2 cellular contexts compared by ENCODE assay signal in the genomic region with DNA sequence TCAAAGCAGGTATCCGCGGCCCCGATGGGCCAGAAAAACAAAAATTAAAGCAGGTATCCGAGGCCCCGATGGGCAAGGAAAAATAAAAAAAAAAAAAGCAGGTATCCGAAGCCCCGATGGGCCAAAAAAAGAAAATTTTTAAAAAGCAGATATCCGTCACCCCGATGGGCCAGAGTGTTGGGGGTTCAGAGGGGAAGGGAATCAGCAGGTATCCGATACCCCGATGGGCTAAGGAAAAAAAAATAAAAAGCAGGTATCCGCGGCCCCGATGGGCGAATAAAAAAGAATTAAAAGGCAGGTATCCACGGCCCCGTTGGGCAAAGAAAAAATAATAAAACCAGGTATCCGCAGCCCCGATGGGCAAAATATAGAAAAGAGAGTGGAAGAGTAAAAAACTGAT.
TF ChIP-seq lines count a peak whose summit lies in the region.

No MANE protein-coding gene starts in this region.

TF ChIP-seq in liver, 16 proteins besides CTCF, POLR2A, EP300 and RAD21:
- TF ChIP-seq, protein P1, sequence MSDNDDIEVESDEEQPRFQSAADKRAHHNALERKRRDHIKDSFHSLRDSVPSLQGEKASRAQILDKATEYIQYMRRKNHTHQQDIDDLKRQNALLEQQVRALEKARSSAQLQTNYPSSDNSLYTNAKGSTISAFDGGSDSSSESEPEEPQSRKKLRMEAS (IDR thresholded peaks at IDR 0.05): no peak
- no peak for TF ChIP-seq FOXA2 (IDR thresholded peaks at IDR 0.05)
- TF ChIP-seq YY1 (IDR thresholded peaks at IDR 0.05): no peak
- TF ChIP-seq, protein P2, sequence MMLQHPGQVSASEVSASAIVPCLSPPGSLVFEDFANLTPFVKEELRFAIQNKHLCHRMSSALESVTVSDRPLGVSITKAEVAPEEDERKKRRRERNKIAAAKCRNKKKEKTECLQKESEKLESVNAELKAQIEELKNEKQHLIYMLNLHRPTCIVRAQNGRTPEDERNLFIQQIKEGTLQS (IDR thresholded peaks at IDR 0.05): no peak
- no peak for TF ChIP-seq RXRA (IDR thresholded peaks at IDR 0.05)
- TF ChIP-seq, protein P3, sequence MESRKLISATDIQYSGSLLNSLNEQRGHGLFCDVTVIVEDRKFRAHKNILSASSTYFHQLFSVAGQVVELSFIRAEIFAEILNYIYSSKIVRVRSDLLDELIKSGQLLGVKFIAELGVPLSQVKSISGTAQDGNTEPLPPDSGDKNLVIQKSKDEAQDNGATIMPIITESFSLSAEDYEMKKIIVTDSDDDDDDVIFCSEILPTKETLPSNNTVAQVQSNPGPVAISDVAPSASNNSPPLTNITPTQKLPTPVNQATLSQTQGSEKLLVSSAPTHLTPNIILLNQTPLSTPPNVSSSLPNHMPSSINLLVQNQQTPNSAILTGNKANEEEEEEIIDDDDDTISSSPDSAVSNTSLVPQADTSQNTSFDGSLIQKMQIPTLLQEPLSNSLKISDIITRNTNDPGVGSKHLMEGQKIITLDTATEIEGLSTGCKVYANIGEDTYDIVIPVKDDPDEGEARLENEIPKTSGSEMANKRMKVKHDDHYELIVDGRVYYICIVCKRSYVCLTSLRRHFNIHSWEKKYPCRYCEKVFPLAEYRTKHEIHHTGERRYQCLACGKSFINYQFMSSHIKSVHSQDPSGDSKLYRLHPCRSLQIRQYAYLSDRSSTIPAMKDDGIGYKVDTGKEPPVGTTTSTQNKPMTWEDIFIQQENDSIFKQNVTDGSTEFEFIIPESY (IDR thresholded peaks at IDR 0.05): no peak
- TF ChIP-seq, protein P4, sequence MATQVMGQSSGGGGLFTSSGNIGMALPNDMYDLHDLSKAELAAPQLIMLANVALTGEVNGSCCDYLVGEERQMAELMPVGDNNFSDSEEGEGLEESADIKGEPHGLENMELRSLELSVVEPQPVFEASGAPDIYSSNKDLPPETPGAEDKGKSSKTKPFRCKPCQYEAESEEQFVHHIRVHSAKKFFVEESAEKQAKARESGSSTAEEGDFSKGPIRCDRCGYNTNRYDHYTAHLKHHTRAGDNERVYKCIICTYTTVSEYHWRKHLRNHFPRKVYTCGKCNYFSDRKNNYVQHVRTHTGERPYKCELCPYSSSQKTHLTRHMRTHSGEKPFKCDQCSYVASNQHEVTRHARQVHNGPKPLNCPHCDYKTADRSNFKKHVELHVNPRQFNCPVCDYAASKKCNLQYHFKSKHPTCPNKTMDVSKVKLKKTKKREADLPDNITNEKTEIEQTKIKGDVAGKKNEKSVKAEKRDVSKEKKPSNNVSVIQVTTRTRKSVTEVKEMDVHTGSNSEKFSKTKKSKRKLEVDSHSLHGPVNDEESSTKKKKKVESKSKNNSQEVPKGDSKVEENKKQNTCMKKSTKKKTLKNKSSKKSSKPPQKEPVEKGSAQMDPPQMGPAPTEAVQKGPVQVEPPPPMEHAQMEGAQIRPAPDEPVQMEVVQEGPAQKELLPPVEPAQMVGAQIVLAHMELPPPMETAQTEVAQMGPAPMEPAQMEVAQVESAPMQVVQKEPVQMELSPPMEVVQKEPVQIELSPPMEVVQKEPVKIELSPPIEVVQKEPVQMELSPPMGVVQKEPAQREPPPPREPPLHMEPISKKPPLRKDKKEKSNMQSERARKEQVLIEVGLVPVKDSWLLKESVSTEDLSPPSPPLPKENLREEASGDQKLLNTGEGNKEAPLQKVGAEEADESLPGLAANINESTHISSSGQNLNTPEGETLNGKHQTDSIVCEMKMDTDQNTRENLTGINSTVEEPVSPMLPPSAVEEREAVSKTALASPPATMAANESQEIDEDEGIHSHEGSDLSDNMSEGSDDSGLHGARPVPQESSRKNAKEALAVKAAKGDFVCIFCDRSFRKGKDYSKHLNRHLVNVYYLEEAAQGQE (IDR thresholded peaks at IDR 0.05): no peak
- TF ChIP-seq NR2F2 (IDR thresholded peaks at IDR 0.05): no peak
- TF ChIP-seq TAF1 (conservative IDR thresholded peaks at IDR 0.05): no peak
- no peak for TF ChIP-seq FOXA1 (IDR thresholded peaks at IDR 0.05)
- TF ChIP-seq GABPA (IDR thresholded peaks at IDR 0.05 in 1 of 2, conservative IDR thresholded peaks at IDR 0.05 in 1 of 2): no peak
- no peak for TF ChIP-seq HNF4G (IDR thresholded peaks at IDR 0.05)
- TF ChIP-seq HNF4A (conservative IDR thresholded peaks at IDR 0.05): no peak
- TF ChIP-seq JUND (IDR thresholded peaks at IDR 0.05): no peak
- TF ChIP-seq SP1 (IDR thresholded peaks at IDR 0.05): no peak
- TF ChIP-seq EGR1 (IDR thresholded peaks at IDR 0.05; ENCODE audit: low read depth in 2 of 2): no peak

TF ChIP-seq in HepG2, 621 proteins besides CTCF, POLR2A, EP300 and RAD21:
- TF ChIP-seq ZNF264 (CRISPR knock-in tag; IDR thresholded peaks at IDR 0.05) (no peak), POLR2G (IDR thresholded peaks at IDR 0.05; ENCODE audit: low read depth, low read length) (no peak), ZNF30 (CRISPR knock-in tag; IDR thresholded peaks at IDR 0.05) (no peak), TBL1XR1 (IDR thresholded peaks at IDR 0.05; ENCODE audit: borderline replicate concordance, low read length, partially characterized antibody) (no peak), ZNF746 (CRISPR knock-in tag; IDR thresholded peaks at IDR 0.05) (no peak), TCF7 (IDR thresholded peaks at IDR 0.05; ENCODE audit: low read depth) (no peak), ZNF430 (CRISPR knock-in tag; IDR thresholded peaks at IDR 0.05) (no peak), ETV6 (CRISPR knock-in tag; conservative IDR thresholded peaks at IDR 0.05) (no peak)
- TF ChIP-seq, protein P5, sequence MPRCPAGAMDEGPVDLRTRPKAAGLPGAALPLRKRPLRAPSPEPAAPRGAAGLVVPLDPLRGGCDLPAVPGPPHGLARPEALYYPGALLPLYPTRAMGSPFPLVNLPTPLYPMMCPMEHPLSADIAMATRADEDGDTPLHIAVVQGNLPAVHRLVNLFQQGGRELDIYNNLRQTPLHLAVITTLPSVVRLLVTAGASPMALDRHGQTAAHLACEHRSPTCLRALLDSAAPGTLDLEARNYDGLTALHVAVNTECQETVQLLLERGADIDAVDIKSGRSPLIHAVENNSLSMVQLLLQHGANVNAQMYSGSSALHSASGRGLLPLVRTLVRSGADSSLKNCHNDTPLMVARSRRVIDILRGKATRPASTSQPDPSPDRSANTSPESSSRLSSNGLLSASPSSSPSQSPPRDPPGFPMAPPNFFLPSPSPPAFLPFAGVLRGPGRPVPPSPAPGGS (CRISPR knock-in tag; IDR thresholded peaks at IDR 0.05): no peak
- TF ChIP-seq, protein P6, sequence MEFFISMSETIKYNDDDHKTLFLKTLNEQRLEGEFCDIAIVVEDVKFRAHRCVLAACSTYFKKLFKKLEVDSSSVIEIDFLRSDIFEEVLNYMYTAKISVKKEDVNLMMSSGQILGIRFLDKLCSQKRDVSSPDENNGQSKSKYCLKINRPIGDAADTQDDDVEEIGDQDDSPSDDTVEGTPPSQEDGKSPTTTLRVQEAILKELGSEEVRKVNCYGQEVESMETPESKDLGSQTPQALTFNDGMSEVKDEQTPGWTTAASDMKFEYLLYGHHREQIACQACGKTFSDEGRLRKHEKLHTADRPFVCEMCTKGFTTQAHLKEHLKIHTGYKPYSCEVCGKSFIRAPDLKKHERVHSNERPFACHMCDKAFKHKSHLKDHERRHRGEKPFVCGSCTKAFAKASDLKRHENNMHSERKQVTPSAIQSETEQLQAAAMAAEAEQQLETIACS (CRISPR knock-in tag; IDR thresholded peaks at IDR 0.05): no peak
- TF ChIP-seq, protein P7, sequence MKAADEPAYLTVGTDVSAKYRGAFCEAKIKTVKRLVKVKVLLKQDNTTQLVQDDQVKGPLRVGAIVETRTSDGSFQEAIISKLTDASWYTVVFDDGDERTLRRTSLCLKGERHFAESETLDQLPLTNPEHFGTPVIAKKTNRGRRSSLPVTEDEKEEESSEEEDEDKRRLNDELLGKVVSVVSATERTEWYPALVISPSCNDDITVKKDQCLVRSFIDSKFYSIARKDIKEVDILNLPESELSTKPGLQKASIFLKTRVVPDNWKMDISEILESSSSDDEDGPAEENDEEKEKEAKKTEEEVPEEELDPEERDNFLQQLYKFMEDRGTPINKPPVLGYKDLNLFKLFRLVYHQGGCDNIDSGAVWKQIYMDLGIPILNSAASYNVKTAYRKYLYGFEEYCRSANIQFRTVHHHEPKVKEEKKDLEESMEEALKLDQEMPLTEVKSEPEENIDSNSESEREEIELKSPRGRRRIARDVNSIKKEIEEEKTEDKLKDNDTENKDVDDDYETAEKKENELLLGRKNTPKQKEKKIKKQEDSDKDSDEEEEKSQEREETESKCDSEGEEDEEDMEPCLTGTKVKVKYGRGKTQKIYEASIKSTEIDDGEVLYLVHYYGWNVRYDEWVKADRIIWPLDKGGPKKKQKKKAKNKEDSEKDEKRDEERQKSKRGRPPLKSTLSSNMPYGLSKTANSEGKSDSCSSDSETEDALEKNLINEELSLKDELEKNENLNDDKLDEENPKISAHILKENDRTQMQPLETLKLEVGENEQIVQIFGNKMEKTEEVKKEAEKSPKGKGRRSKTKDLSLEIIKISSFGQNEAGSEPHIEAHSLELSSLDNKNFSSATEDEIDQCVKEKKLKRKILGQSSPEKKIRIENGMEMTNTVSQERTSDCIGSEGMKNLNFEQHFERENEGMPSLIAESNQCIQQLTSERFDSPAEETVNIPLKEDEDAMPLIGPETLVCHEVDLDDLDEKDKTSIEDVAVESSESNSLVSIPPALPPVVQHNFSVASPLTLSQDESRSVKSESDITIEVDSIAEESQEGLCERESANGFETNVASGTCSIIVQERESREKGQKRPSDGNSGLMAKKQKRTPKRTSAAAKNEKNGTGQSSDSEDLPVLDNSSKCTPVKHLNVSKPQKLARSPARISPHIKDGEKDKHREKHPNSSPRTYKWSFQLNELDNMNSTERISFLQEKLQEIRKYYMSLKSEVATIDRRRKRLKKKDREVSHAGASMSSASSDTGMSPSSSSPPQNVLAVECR (CRISPR knock-in tag; IDR thresholded peaks at IDR 0.05; ENCODE audit: borderline replicate concordance): no peak
- TF ChIP-seq, protein P8, sequence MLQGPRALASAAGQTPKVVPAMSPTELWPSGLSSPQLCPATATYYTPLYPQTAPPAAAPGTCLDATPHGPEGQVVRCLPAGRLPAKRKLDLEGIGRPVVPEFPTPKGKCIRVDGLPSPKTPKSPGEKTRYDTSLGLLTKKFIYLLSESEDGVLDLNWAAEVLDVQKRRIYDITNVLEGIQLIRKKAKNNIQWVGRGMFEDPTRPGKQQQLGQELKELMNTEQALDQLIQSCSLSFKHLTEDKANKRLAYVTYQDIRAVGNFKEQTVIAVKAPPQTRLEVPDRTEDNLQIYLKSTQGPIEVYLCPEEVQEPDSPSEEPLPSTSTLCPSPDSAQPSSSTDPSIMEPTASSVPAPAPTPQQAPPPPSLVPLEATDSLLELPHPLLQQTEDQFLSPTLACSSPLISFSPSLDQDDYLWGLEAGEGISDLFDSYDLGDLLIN (CRISPR knock-in tag; IDR thresholded peaks at IDR 0.05; ENCODE audit: borderline replicate concordance): no peak
